ENCODE assay signal across 6 cellular contexts in genomic region chr1:117054068-117054467, GRCh38.
"Had no signal": no experiment of that assay in that cellular context is flagged by ENCODE, and none has a peak within 500 bp of the region (broad histone marks: within the 10 kb centered on the region; RNA-seq: fewer than 3 reads in every experiment).

No MANE protein-coding gene starts in this region.

- H3K27ac ChIP-seq: GM23248 had no signal

- DNase-seq: GM23248, GOT3, H7, IMR-90 had no signal

- ATAC-seq: HCT116 had no signal

- H3K4me3 ChIP-seq: GM23248, HAP-1 had no signal

- H3K9me3 ChIP-seq: HAP-1 had no signal
